Comparison of ENCODE assay signal across 8 cellular contexts in genomic region chr20:44909872-44910689, GRCh38. TPM values are rescaled to one million over a fixed set of nuclear protein-coding genes. Genes with fewer than 3 reads are reported as not detected.
A peak's percentile ranks its signal among the peaks of the same experiment; 100 is the strongest.
DNase-seq lines count a peak whose midpoint lies in the region; ATAC-seq, FAIRE-seq and TF ChIP-seq lines count a peak whose summit lies in the region.

Gene PABPC1L, plus strand, starts transcription at chr20:44910060. Its CDS starts 84 bp downstream, at chr20:44910144.

- peak; percentile 82 to 93 for ATAC-seq in A549
- peak; percentile 91 for ATAC-seq in GM18868 (IDR thresholded peaks at IDR 0.05; ENCODE audit: unreplicated experiment)
- ATAC-seq in HG03135 (IDR thresholded peaks at IDR 0.05; ENCODE audit: unreplicated experiment), result peak; percentile 79
- ATAC-seq in lung (ENCODE audit: insufficient read depth, low FRiP score), result peak; percentile 90

- CTCF ChIA-PET in A549 (lab: Yijun Ruan, JAX), result interaction anchor here (1.1 to 1.7 kb wide), 6 partner anchors 15 to 101 kb away, joined by 3 to 5 read pairs (median 4); no protein-coding TSS in a partner anchor

- peaks cover 5% of the 10 kb centered on the region; the same call in 1 of the 3 replicates for H3K4me1 ChIP-seq in A549
- peaks cover 4 to 15% of the 10 kb centered on the region in 2 donors for H3K4me1 ChIP-seq in lung (ENCODE audit: control insufficient read depth in 2 of 2, insufficient read depth in 2 of 2, low read length in 2 of 2)

- TF ChIP-seq CTCF in A549 (IDR thresholded peaks at IDR 0.05) (no peak), lung (IDR thresholded peaks at IDR 0.05; ENCODE audit: control extremely low read depth, extremely low read depth) (no peak)

- WGBS in A549 (ENCODE audit: missing lambda C conversion rate), result 2% methylated on average over 26 of the region's 61 CpGs
- 3 to 4% methylated on average over 56 to 61 of the region's 61 CpGs for WGBS in lung, 2 donors

- TF ChIP-seq POLR2A in A549 (IDR thresholded peaks at IDR 0.05; ENCODE audit: low read length), result peak; percentile 78

- POLR2A ChIA-PET in A549 (lab: Yijun Ruan, JAX), result interaction anchor here (0.7 to 2.4 kb wide), 4 partner anchors 14 to 426 kb away, joined by 3 to 6 read pairs (median 4); partner anchors contain the start of gene YWHAB

- DNase-seq in A549 (ENCODE audit: low read depth in 1 of 2, low spot score in 1 of 2) (peak; percentile 61 to 70), NCI-H526 treated with DMSO at 0.1 percent for 48 hours (lab: John Stamatoyannopoulos, UW) (peak; percentile 55), ecto neural progenitor cell (ENCODE audit: low spot score) (peak; percentile 79), lung (ENCODE audit: low spot score) (peak; percentile 85)
- DNase-seq in activated CD4-positive, alpha-beta T cell treated with anti-CD3 and anti-CD28 coated beads, Interleukin-2, amount 50 U/mL, for 48 hours, result peak; percentile 79 to 85
- DNase-seq in stimulated activated CD4-positive, alpha-beta T cell treated with anti-CD3 and anti-CD28 coated beads, TNF-alpha, amount 100 ng/mL, for 48 hours (ENCODE audit: low read depth in 3 of 3), result peak; percentile 50 to 78 (median 58)

- no peak for TF ChIP-seq RAD21 in A549 (conservative IDR thresholded peaks at IDR 0.05 in 1 of 2, IDR thresholded peaks at IDR 0.05 in 1 of 2)

- H3K27ac ChIP-seq in A549 (peak within 1 kb of the TSS; percentile 75 to 94), lung (ENCODE audit: low read depth in 1 of 2, low read length in 1 of 2) (peak within 1 kb of the TSS in 1 of 2 donors; percentile 10)

- H3K4me3 ChIP-seq in A549, result peak within 1 kb of the TSS; percentile 73
- H3K4me3 ChIP-seq in lung, result peak within 1 kb of the TSS; percentile 54

- no peak for TF ChIP-seq EP300 in A549 (IDR thresholded peaks at IDR 0.05)

- peaks cover 11 to 16% of the 10 kb centered on the region in 2 donors for H3K36me3 ChIP-seq in lung (ENCODE audit: control insufficient read depth in 2 of 2, insufficient read depth in 2 of 2, low read length in 2 of 2)

- no peaks in the 10 kb centered on the region for H3K27me3 ChIP-seq in lung (ENCODE audit: control insufficient read depth, insufficient read depth)

- no peaks in the 10 kb centered on the region for H3K9me3 ChIP-seq in A549
- no peaks in the 10 kb centered on the region for H3K9me3 ChIP-seq in lung (ENCODE audit: control insufficient read depth in 2 of 2, insufficient read depth in 1 of 2, low read length in 1 of 2)

- no peak for FAIRE-seq in A549 (lab: Jason Lieb, UNC)

- H3K4me2 ChIP-seq in A549, result peak within 1 kb of the TSS; percentile 80

TF ChIP-seq in A549, 52 proteins besides CTCF, POLR2A, EP300 and RAD21:
- TF ChIP-seq PHF8 (IDR thresholded peaks at IDR 0.05; ENCODE audit: borderline replicate concordance, low read depth), result peak; percentile 48; the same call in 1 of the 2 replicates
- TF ChIP-seq MAX (IDR thresholded peaks at IDR 0.05), result peak; percentile 69
- TF ChIP-seq RARB (CRISPR knock-in tag; IDR thresholded peaks at IDR 0.05), result 0 out of 2 replicates have a peak, but pooled peaks have one; percentile 42
- TF ChIP-seq RNF2 (IDR thresholded peaks at IDR 0.05; ENCODE audit: borderline replicate concordance, low read depth), result no peak
- peak in 1 of 2 experiments; percentile 70; a peak in 3 of 5 replicates for TF ChIP-seq JUN (IDR thresholded peaks at IDR 0.05)
- peak; percentile 82; the same call in 1 of the 2 replicates for TF ChIP-seq TFCP2L1 (CRISPR knock-in tag; IDR thresholded peaks at IDR 0.05)
- no peak for TF ChIP-seq MYC (IDR thresholded peaks at IDR 0.05; ENCODE audit: borderline replicate concordance, low read length)
- TF ChIP-seq ZC3H11A (IDR thresholded peaks at IDR 0.05), result no peak
- no peak for TF ChIP-seq MAZ (IDR thresholded peaks at IDR 0.05; ENCODE audit: borderline replicate concordance, low read depth, low read length)
- TF ChIP-seq BCL3 (IDR thresholded peaks at IDR 0.05), result peak; percentile 45; the same call in 1 of the 3 replicates
- no peak for TF ChIP-seq KDM1A (IDR thresholded peaks at IDR 0.05; ENCODE audit: low read depth)
- no peak for TF ChIP-seq ZSCAN20 (CRISPR knock-in tag; IDR thresholded peaks at IDR 0.05)
- TF ChIP-seq SREBF2 (IDR thresholded peaks at IDR 0.05), result no peak
- no peak for TF ChIP-seq JUNB (IDR thresholded peaks at IDR 0.05)
- no peak for TF ChIP-seq SMC3 (IDR thresholded peaks at IDR 0.05)
- TF ChIP-seq CHD4 (IDR thresholded peaks at IDR 0.05; ENCODE audit: borderline replicate concordance), result no peak
- no peak for TF ChIP-seq ELK1 (IDR thresholded peaks at IDR 0.05; ENCODE audit: low read depth, low read length)
- TF ChIP-seq E2F6 (IDR thresholded peaks at IDR 0.05; ENCODE audit: borderline replicate concordance, low read depth), result peak; percentile 63; the same call in 1 of the 2 replicates

RNA-seq across cellular contexts. Expression of gene PABPC1L, which starts in this region (rescaled TPM):
- polyA plus RNA-seq in A549 (2011; rRNA removed), result 72.7 and 73.1 TPM in 2 replicates
- polyA plus RNA-seq in A549 (2012; cell fraction: cytosol; rRNA removed), result 51.2 and 67.5 TPM in 2 replicates
- polyA plus RNA-seq in A549 (2012; cell fraction: nucleus; rRNA removed), result 436 and 472 TPM in 2 replicates
- polyA plus RNA-seq in A549 (2017; fragmentation: RNase III; extraction: RNeasy Plus Mini Kit Qiagen cat#74134 plus additional on column Dnase treatment), result 35.1 to 45.4 TPM (median 37.1 TPM) in 3 replicates
- polyA minus RNA-seq in A549 (2011; rRNA and poly(A)+ RNA removed), result 28.0 and 32.2 TPM in 2 replicates
- 10 to 100 TPM; 34.5 to 56.9 TPM for total RNA-seq in lung
- 10 to 100 TPM; 16.9 to 63.3 TPM for polyA plus RNA-seq in lung
